30 cellular contexts compared by ENCODE assay signal in genomic region chr22:23678133-23678532, GRCh38. TPM values are rescaled to one million over a fixed set of nuclear protein-coding genes. Genes with fewer than 3 reads are reported as not detected.
DNase-seq lines count a peak whose midpoint lies in the region; ATAC-seq and TF ChIP-seq lines count a peak whose summit lies in the region.
"Had no signal": no experiment of that assay in that cellular context is flagged by ENCODE, and none has a peak within 500 bp of the region (broad histone marks: within the 10 kb centered on the region; RNA-seq: fewer than 3 reads in every experiment).

No MANE protein-coding gene starts in this region.

- no peaks in the 10 kb centered on the region for H3K9me3 Mint-ChIP-seq in endodermal cell
- H3K9me3 Mint-ChIP-seq: naive thymus-derived CD4-positive, alpha-beta T cell; T-cell had no signal

- H3K27me3 ChIP-seq in endodermal cell (ENCODE audit: control insufficient read depth, insufficient read depth, low read length, poor library complexity, severe bottlenecking) (no peaks in the 10 kb centered on the region), sigmoid colon (no peaks in the 10 kb centered on the region)
- H3K27me3 ChIP-seq: brain microvascular endothelial cell, ovary, right atrium auricular region, SJSA1 had no signal

- peak; percentile 38 for DNase-seq in NCI-H2171 treated with DMSO at 0.1 percent for 48 hours (lab: John Stamatoyannopoulos, UW)
- DNase-seq in NCI-H2171 (lab: John Stamatoyannopoulos, UW): no peak
- peak; percentile 23 for DNase-seq in ELF-1 (ENCODE audit: low read depth, low spot score)
- DNase-seq in endodermal cell: no peak
- DNase-seq in sigmoid colon: peak; percentile 19
- DNase-seq in stimulated activated naive CD4-positive, alpha-beta T cell treated with Interleukin-2 at 50 U/mL for 16 hours (lab: John Stamatoyannopoulos, UW): no peak
- DNase-seq in NCI-H2081 treated with DMSO at 0.1 percent for 48 hours (lab: John Stamatoyannopoulos, UW): no peak
- DNase-seq: 8988T; activated CD4-positive, alpha-beta T cell treated with anti-CD3 and anti-CD28 coated beads for 36 hours; activated naive CD4-positive, alpha-beta T cell treated with Interleukin-2 at 50 U/mL for 16 hours; activated T-cell treated with anti-CD3 and anti-CD28 coated beads, Interleukin-2, amount 50 U/mL, for 48 hours; amniotic stem cell; brain microvascular endothelial cell; DMS153; midbrain; MV-4-11; naive thymus-derived CD4-positive, alpha-beta T cell; NCI-H146; NCI-H526 treated with DMSO at 0.1 percent for 48 hours; stimulated activated CD4-positive, alpha-beta T cell treated with anti-CD3 and anti-CD28 coated beads, Interleukin-2, amount 100 ng/mL, for 48 hours had no signal

- no peak overlapping the region for H3K4me3 ChIP-seq in endodermal cell (ENCODE audit: low read length)
- no peak overlapping the region for H3K4me3 ChIP-seq in sigmoid colon
- H3K4me3 ChIP-seq: ovary, right atrium auricular region, SJSA1 had no signal

- WGBS in endodermal cell (ENCODE audit: insufficient coverage in 1 of 2, insufficient read length in 1 of 2), 2 experiments: 72 to 100% methylated on average over 3 to 6 of the region's 6 CpGs
- 92 to 96% methylated on average over 6 of the region's 6 CpGs for WGBS in sigmoid colon, 2 donors

- H3K36me3 ChIP-seq in endodermal cell (ENCODE audit: control insufficient read depth, insufficient read depth, low read length) (no peaks in the 10 kb centered on the region), sigmoid colon (peaks cover 0 to 30% (median 7%) of the 10 kb centered on the region in 4 donors)
- H3K36me3 ChIP-seq: brain microvascular endothelial cell, ovary, right atrium auricular region had no signal

- no peak overlapping the region for H3K9ac ChIP-seq in endodermal cell (ENCODE audit: extremely low read depth, low read length, poor library complexity, severe bottlenecking)

- H3K9me3 ChIP-seq in endodermal cell (ENCODE audit: control insufficient read depth, low read length) (no peaks in the 10 kb centered on the region), sigmoid colon (no peaks in the 10 kb centered on the region)
- H3K9me3 ChIP-seq: ovary, right atrium auricular region, SJSA1 had no signal

- TF ChIP-seq CTCF in endodermal cell (conservative IDR thresholded peaks at IDR 0.05) (no peak), sigmoid colon (IDR thresholded peaks at IDR 0.05) (no peak)

- H3K4me1 ChIP-seq in endodermal cell (ENCODE audit: control insufficient read depth, insufficient read depth, low read length) (peaks cover 10% of the 10 kb centered on the region), sigmoid colon (no peaks in the 10 kb centered on the region)
- H3K4me1 ChIP-seq: SJSA1 had no signal

- no peaks in the 10 kb centered on the region for H3K27me3 Mint-ChIP-seq in endodermal cell (ENCODE audit: insufficient read depth)
- H3K27me3 Mint-ChIP-seq: activated CD4-positive, alpha-beta T cell treated with anti-CD3 and anti-CD28 coated beads for 36 hours; naive thymus-derived CD4-positive, alpha-beta T cell; T-cell had no signal

- intact Hi-C loops in sigmoid colon (cut with DNase I): no loop called here

- no peak for TF ChIP-seq POLR2A in sigmoid colon (IDR thresholded peaks at IDR 0.05)

- H3K4me1 Mint-ChIP-seq in endodermal cell: peaks cover 21% of the 10 kb centered on the region
- H3K4me1 Mint-ChIP-seq: activated CD4-positive, alpha-beta T cell treated with anti-CD3 and anti-CD28 coated beads for 36 hours had no signal

- TF ChIP-seq EP300 in sigmoid colon (IDR thresholded peaks at IDR 0.05): no peak

- H3K36me3 Mint-ChIP-seq in endodermal cell (ENCODE audit: low read depth): peaks cover 19% of the 10 kb centered on the region

- H3K27ac Mint-ChIP-seq in endodermal cell: peak overlapping the region; percentile 49
- H3K27ac Mint-ChIP-seq: activated CD4-positive, alpha-beta T cell treated with anti-CD3 and anti-CD28 coated beads for 36 hours; T-cell had no signal

- H3K4me3 Mint-ChIP-seq in endodermal cell: no peak overlapping the region
- H3K4me3 Mint-ChIP-seq: activated CD4-positive, alpha-beta T cell treated with anti-CD3 and anti-CD28 coated beads for 36 hours; naive thymus-derived CD4-positive, alpha-beta T cell; T-cell had no signal

- no peak overlapping the region for H3K27ac ChIP-seq in endodermal cell (ENCODE audit: low read depth, low read length)
- H3K27ac ChIP-seq in sigmoid colon: no peak overlapping the region
- H3K27ac ChIP-seq: brain microvascular endothelial cell, ovary, right atrium auricular region, SJSA1 had no signal

- no peak for ATAC-seq in GM18873 (IDR thresholded peaks at IDR 0.05; ENCODE audit: low FRiP score, unreplicated experiment)
- ATAC-seq: activated CD4-positive, alpha-beta T cell treated with anti-CD3 and anti-CD28 coated beads for 36 hours; naive thymus-derived CD4-positive, alpha-beta T cell; T-cell had no signal

RNA-seq across cellular contexts. Expression of gene RGL4, which starts 12.7 kb away (rescaled TPM):
- total RNA-seq in endodermal cell (not detected), sigmoid colon (not detected)
- polyA plus RNA-seq in endodermal cell (2013, experiment 1 of 2): not detected
- not detected for polyA plus RNA-seq in endodermal cell (2013, experiment 2 of 2)
- 1 to 10 TPM; 1.8 to 3.2 (median 2.8) TPM for polyA plus RNA-seq in sigmoid colon
- total RNA-seq: chondrocyte, H4, LHCN-M2, right atrium auricular region, SJSA1 had no signal
- polyA plus RNA-seq: keratinocyte had no signal

RNA-seq across cellular contexts. Expression of gene DRICH1, which starts 46.0 kb away (rescaled TPM):
- total RNA-seq in endodermal cell (under 1 TPM in 1 of 2 donors, not detected in 1; 0.24 TPM), sigmoid colon (under 1 TPM in 1 of 4 donors, not detected in 3; 0.83 TPM)
- polyA plus RNA-seq in endodermal cell (2013, experiment 1 of 2): not detected
- polyA plus RNA-seq in endodermal cell (2013, experiment 2 of 2): 0.21 TPM
- polyA plus RNA-seq in sigmoid colon: under 1 TPM in 1 of 3 donors, not detected in 2; 0.50 TPM
- total RNA-seq: chondrocyte, H4, LHCN-M2, right atrium auricular region, SJSA1 had no signal
- polyA plus RNA-seq: liver; naive thymus-derived CD4-positive, alpha-beta T cell had no signal

Comparison
In these comparisons a context has a peak if more than half of its experiments do, and no peak if none do; other contexts are left out.
1. DNase-seq: peak in NCI-H2171 treated with DMSO at 0.1 percent for 48 hours (single experiment), ELF-1 (single experiment) and sigmoid colon (single experiment); none in NCI-H2171 (single experiment), endodermal cell (single experiment), stimulated activated naive CD4-positive, alpha-beta T cell treated with Interleukin-2 at 50 U/mL for 16 hours (single experiment) and NCI-H2081 treated with DMSO at 0.1 percent for 48 hours (single experiment).